25 cellular contexts compared by ENCODE assay signal in genomic region chr6:19876672-19877071, GRCh38.
"Had no signal": no experiment of that assay in that cellular context is flagged by ENCODE, and none has a peak within 500 bp of the region (broad histone marks: within the 10 kb centered on the region; RNA-seq: fewer than 3 reads in every experiment).

No MANE protein-coding gene starts in this region.

- ATAC-seq: activated CD4-positive, CD25-positive, alpha-beta regulatory T cell treated with anti-CD3 and anti-CD28 coated beads, Interleukin-2, amount 50 U/mL, for 24 hours; activated CD8-positive, alpha-beta T cell treated with anti-CD3 and anti-CD28 coated beads for 36 hours; activated T-cell treated with anti-CD3 and anti-CD28 coated beads, Interleukin-2, amount 50 U/mL, for 4 hours; activated T-helper 17 cell treated with anti-CD3 and anti-CD28 coated beads, Interleukin-2, amount 50 U/mL, for 72 hours; gastroesophageal sphincter had no signal

- H3K27ac ChIP-seq: brain microvascular endothelial cell, colonic mucosa, epithelial cell of prostate, esophagus squamous epithelium, gastroesophageal sphincter, WERI-Rb-1 had no signal

- DNase-seq: activated B cell treated with CpG ODN at 0.5 μM for 24 hours; activated CD4-positive, alpha-beta T cell treated with anti-CD3 and anti-CD28 coated beads for 48 hours; activated CD4-positive, alpha-beta T cell treated with anti-CD3 and anti-CD28 coated beads, Interleukin-2, amount 50 U/mL, for 1 hour; activated CD4-positive, alpha-beta T cell treated with anti-CD3 and anti-CD28 coated beads, Interleukin-2, amount 50 U/mL, for 48 hours; activated CD8-positive, alpha-beta memory T cell treated with anti-CD3 and anti-CD28 coated beads for 24 hours; activated CD8-positive, alpha-beta T cell treated with anti-CD3 and anti-CD28 coated beads for 36 hours; activated effector memory CD4-positive, alpha-beta T cell treated with Interleukin-2 at 50 U/mL for 16 hours; activated gamma-delta T cell treated with Interleukin-2 at 50 U/mL for 16 hours; activated naive CD4-positive, alpha-beta T cell treated with anti-CD3 and anti-CD28 coated beads, Interleukin-2, amount 50 U/mL, for 16 hours; activated naive CD4-positive, alpha-beta T cell treated with Interleukin-2 at 50 U/mL for 16 hours; activated T-cell treated with anti-CD3 and anti-CD28 coated beads, Interleukin-2, amount 50 U/mL, for 4 hours; amniotic stem cell; anterior cingulate cortex; brain microvascular endothelial cell; colonic mucosa; effector CD8-positive, alpha-beta T cell; esophagus squamous epithelium; foreskin melanocyte; hippocampal formation; T1000; WERI-Rb-1 had no signal
